ENCODE assay signal across 19 cellular contexts in the genomic region with DNA sequence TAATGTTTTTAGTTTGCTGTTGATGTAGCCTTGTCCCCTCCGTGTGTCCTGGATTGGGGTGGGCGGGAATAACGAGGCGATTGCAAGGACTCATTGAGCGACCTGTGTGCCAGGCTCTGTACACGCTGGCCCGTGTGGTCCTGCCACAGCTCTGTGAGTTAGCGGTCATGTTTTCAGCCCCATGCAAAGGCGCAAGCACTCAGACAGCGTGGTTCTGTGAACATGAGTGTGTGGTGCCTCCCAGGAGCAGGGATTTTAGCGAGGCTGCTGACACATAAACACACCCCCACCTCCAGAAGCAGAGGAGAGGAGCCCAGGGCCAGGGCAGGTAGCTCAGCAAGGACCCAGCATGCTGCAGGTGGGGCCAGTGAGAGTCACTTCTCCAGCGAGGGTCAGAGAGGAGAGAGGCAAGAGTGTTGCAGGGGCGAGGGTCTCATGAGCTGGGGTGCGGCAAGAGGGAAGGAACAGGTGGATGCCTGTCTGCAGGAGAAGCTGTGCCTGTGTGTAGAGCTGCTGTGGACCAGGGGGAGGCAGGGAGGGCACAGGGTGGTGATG.
"Had no signal": no experiment of that assay in that cellular context is flagged by ENCODE, and none has a peak within 500 bp of the region (broad histone marks: within the 10 kb centered on the region; RNA-seq: fewer than 3 reads in every experiment).

No MANE protein-coding gene starts in this region.

- DNase-seq: activated CD4-positive, alpha-beta T cell treated with anti-CD3 and anti-CD28 coated beads, Interleukin-2, amount 10 ng/mL, durations not matched to agents 7 days and 5 days; activated CD4-positive, CD25-positive, alpha-beta regulatory T cell; activated CD8-positive, alpha-beta memory T cell treated with anti-CD3 and anti-CD28 coated beads for 24 hours; activated naive CD4-positive, alpha-beta T cell treated with anti-CD3 and anti-CD28 coated beads for 36 hours; adrenal gland; foreskin fibroblast; left lung; mesendoderm; substantia nigra; trophoblast cell had no signal

- H3K27ac Mint-ChIP-seq: activated CD4-positive, alpha-beta T cell treated with anti-CD3 and anti-CD28 coated beads, Interleukin-2, amount 10 ng/mL, durations not matched to agents 7 days and 5 days; activated naive CD4-positive, alpha-beta T cell treated with anti-CD3 and anti-CD28 coated beads for 36 hours; activated T-helper 17 cell treated with anti-CD3 and anti-CD28 coated beads, Interleukin-2, amount 50 U/mL, for 72 hours; stimulated activated memory B cell treated with anti-CD40 and anti-IgM and Interleukin-4, amounts not matched to agents 10 μg/mL and 1 μg/mL and 100 μg/mL, for 72 hours; T-helper 1 cell treated with Interleukin-12 subunit alpha and Interleukin-12 subunit beta and Interleukin-4 antibody, amounts not matched to agents 30 μg/mL and 1 μg/mL, for 36 hours had no signal

- H3K27me3 ChIP-seq: adrenal gland, body of pancreas, dorsolateral prefrontal cortex, esophagus muscularis mucosa, left lung, right atrium auricular region had no signal

- H3K4me1 ChIP-seq: adrenal gland, body of pancreas, esophagus muscularis mucosa had no signal

- H3K4me3 ChIP-seq: adrenal gland, body of pancreas, dorsolateral prefrontal cortex, esophagus muscularis mucosa, left lung, right atrium auricular region, skin epidermis had no signal

- H3K27me3 Mint-ChIP-seq: activated T-helper 17 cell treated with anti-CD3 and anti-CD28 coated beads, Interleukin-2, amount 50 U/mL, for 72 hours; central memory CD8-positive, alpha-beta T cell; stimulated activated memory B cell treated with anti-CD40 and anti-IgM and Interleukin-4, amounts not matched to agents 10 μg/mL and 1 μg/mL and 100 μg/mL, for 72 hours had no signal

- H3K27ac ChIP-seq: adrenal gland, body of pancreas, dorsolateral prefrontal cortex, esophagus muscularis mucosa, left lung, skin epidermis had no signal

- H3K36me3 ChIP-seq: adrenal gland, esophagus muscularis mucosa, left lung, right atrium auricular region had no signal

- H3K9me3 Mint-ChIP-seq: activated CD4-positive, alpha-beta T cell treated with anti-CD3 and anti-CD28 coated beads, Interleukin-2, amount 10 ng/mL, durations not matched to agents 7 days and 5 days; activated naive CD4-positive, alpha-beta T cell treated with anti-CD3 and anti-CD28 coated beads for 36 hours; activated T-helper 17 cell treated with anti-CD3 and anti-CD28 coated beads, Interleukin-2, amount 50 U/mL, for 72 hours; central memory CD8-positive, alpha-beta T cell; stimulated activated memory B cell treated with anti-CD40 and anti-IgM and Interleukin-4, amounts not matched to agents 10 μg/mL and 1 μg/mL and 100 μg/mL, for 72 hours; T-helper 1 cell treated with Interleukin-12 subunit alpha and Interleukin-12 subunit beta and Interleukin-4 antibody, amounts not matched to agents 30 μg/mL and 1 μg/mL, for 36 hours had no signal

- H3K9me3 ChIP-seq: adrenal gland, body of pancreas, esophagus muscularis mucosa, left lung, right atrium auricular region had no signal

- ATAC-seq: activated T-helper 17 cell treated with anti-CD3 and anti-CD28 coated beads, Interleukin-2, amount 50 U/mL, for 72 hours; body of pancreas; left lung; stimulated activated memory B cell treated with anti-CD40 and anti-IgM and Interleukin-4, amounts not matched to agents 10 μg/mL and 1 μg/mL and 100 μg/mL, for 72 hours had no signal

- H3K4me3 Mint-ChIP-seq: activated CD4-positive, alpha-beta T cell treated with anti-CD3 and anti-CD28 coated beads, Interleukin-2, amount 10 ng/mL, durations not matched to agents 7 days and 5 days; activated naive CD4-positive, alpha-beta T cell treated with anti-CD3 and anti-CD28 coated beads for 36 hours; activated T-helper 17 cell treated with anti-CD3 and anti-CD28 coated beads, Interleukin-2, amount 50 U/mL, for 72 hours; central memory CD8-positive, alpha-beta T cell; stimulated activated memory B cell treated with anti-CD40 and anti-IgM and Interleukin-4, amounts not matched to agents 10 μg/mL and 1 μg/mL and 100 μg/mL, for 72 hours; T-helper 1 cell treated with Interleukin-12 subunit alpha and Interleukin-12 subunit beta and Interleukin-4 antibody, amounts not matched to agents 30 μg/mL and 1 μg/mL, for 36 hours had no signal
